In genomic region chr12:112183591-112184021, GRCh38 we compare ENCODE assay signal across 15 cellular contexts. TPM values are rescaled to one million over a fixed set of nuclear protein-coding genes. Genes with fewer than 3 reads are reported as not detected.
DNase-seq lines count a peak whose midpoint lies in the region; ATAC-seq and TF ChIP-seq lines count a peak whose summit lies in the region.
"Had no signal": no experiment of that assay in that cellular context is flagged by ENCODE, and none has a peak within 500 bp of the region (broad histone marks: within the 10 kb centered on the region; RNA-seq: fewer than 3 reads in every experiment).

No MANE protein-coding gene starts in this region.

- TF ChIP-seq EP300 in sigmoid colon (IDR thresholded peaks at IDR 0.05) = no peak

- no peaks in the 10 kb centered on the region for H3K27me3 ChIP-seq in sigmoid colon
- H3K27me3 ChIP-seq in CD8-positive, alpha-beta memory T cell (ENCODE audit: insufficient read depth, low read length, poor library complexity, severe bottlenecking) = no peaks in the 10 kb centered on the region

- no peak for TF ChIP-seq POLR2A in sigmoid colon (IDR thresholded peaks at IDR 0.05)

- 87 to 91% methylated on average over 7 of the region's 7 CpGs for WGBS in sigmoid colon, 2 donors

- intact Hi-C loops in sigmoid colon (cut with DNase I) = no loop called here

- peak overlapping the region in 2 of 8 donors; percentile 63 to 80 for H3K27ac Mint-ChIP-seq in CD8-positive, alpha-beta memory T cell
- H3K27ac Mint-ChIP-seq: CD4-positive, alpha-beta T cell had no signal

- POLR2A ChIA-PET in CD8-positive, alpha-beta memory T cell (lab: Charles Lee) = no interaction called here

- no peak for DNase-seq in sigmoid colon
- no peak for DNase-seq in CD8-positive, alpha-beta memory T cell
- no peak for DNase-seq in DMS79 treated with DMSO at 0.1 percent for 48 hours (lab: John Stamatoyannopoulos, UW)
- DNase-seq in NCI-H2029 (lab: John Stamatoyannopoulos, UW) = no peak
- DNase-seq: activated CD4-positive, alpha-beta T cell treated with anti-CD3 and anti-CD28 coated beads, Interleukin-2, amount 50 U/mL, for 1 hour; CD4-positive, alpha-beta T cell; GF-D8; MV-4-11; NCI-H2227 treated with DMSO at 0.1 percent for 48 hours; T-helper 1 cell had no signal

- peaks cover 0 to 7% (median 0%) of the 10 kb centered on the region in 4 donors for H3K4me1 ChIP-seq in sigmoid colon
- H3K4me1 ChIP-seq in CD8-positive, alpha-beta memory T cell (ENCODE audit: insufficient read depth, low read length) = no peaks in the 10 kb centered on the region

- CTCF ChIA-PET in CD8-positive, alpha-beta memory T cell (lab: Charles Lee) = no interaction called here

- TF ChIP-seq CTCF in sigmoid colon (IDR thresholded peaks at IDR 0.05) = no peak

- H3K27ac ChIP-seq in cingulate gyrus (ENCODE audit: low read depth, low read length) (peak overlapping the region; percentile 98), sigmoid colon (peak overlapping the region in 3 of 4 donors; percentile 0 to 41 (median 18))
- H3K27ac ChIP-seq in CD8-positive, alpha-beta memory T cell (ENCODE audit: low read depth, low read length) = no peak overlapping the region

- ATAC-seq in GM18511 (IDR thresholded peaks at IDR 0.05; ENCODE audit: unreplicated experiment) (peak; percentile 28), HG02588 (IDR thresholded peaks at IDR 0.05; ENCODE audit: unreplicated experiment) (peak; percentile 6)

- peaks cover 0 to 3% (median 0%) of the 10 kb centered on the region in 3 donors for H3K4me1 Mint-ChIP-seq in CD8-positive, alpha-beta memory T cell

- H3K9me3 ChIP-seq in sigmoid colon = no peaks in the 10 kb centered on the region
- no peaks in the 10 kb centered on the region for H3K9me3 ChIP-seq in CD8-positive, alpha-beta memory T cell (ENCODE audit: low read length)

- no peaks in the 10 kb centered on the region for H3K9me3 Mint-ChIP-seq in CD8-positive, alpha-beta memory T cell
- H3K9me3 Mint-ChIP-seq: CD4-positive, alpha-beta T cell had no signal

- H3K27me3 Mint-ChIP-seq in CD8-positive, alpha-beta memory T cell = no peaks in the 10 kb centered on the region
- H3K27me3 Mint-ChIP-seq: activated naive CD8-positive, alpha-beta T cell; CD4-positive, alpha-beta T cell had no signal

- H3K4me3 ChIP-seq in sigmoid colon = no peak overlapping the region
- H3K4me3 ChIP-seq in CD8-positive, alpha-beta memory T cell (ENCODE audit: low read length) = no peak overlapping the region
- H3K4me3 ChIP-seq: coronary artery had no signal

- H3K36me3 Mint-ChIP-seq in CD8-positive, alpha-beta memory T cell = peaks cover 0 to 64% (median 15%) of the 10 kb centered on the region in 3 donors
- H3K36me3 Mint-ChIP-seq: activated naive CD8-positive, alpha-beta T cell had no signal

- H3K36me3 ChIP-seq in sigmoid colon = peaks cover 14 to 86% (median 34%) of the 10 kb centered on the region in 4 donors
- peaks cover 6% of the 10 kb centered on the region for H3K36me3 ChIP-seq in CD8-positive, alpha-beta memory T cell (ENCODE audit: insufficient read depth, low read length)

- H3K4me3 Mint-ChIP-seq in CD8-positive, alpha-beta memory T cell = no peak overlapping the region
- H3K4me3 Mint-ChIP-seq: activated naive CD8-positive, alpha-beta T cell; CD4-positive, alpha-beta T cell had no signal

RNA-seq across cellular contexts. Expression of gene TRAFD1, which starts 58.2 kb away (rescaled TPM):
- total RNA-seq in sigmoid colon = 10 to 100 TPM; 42.1 to 90.8 (median 74.7) TPM
- polyA plus RNA-seq in sigmoid colon = 10 to 100 TPM; 17.4 to 42.1 (median 17.6) TPM
- total RNA-seq in CD8-positive, alpha-beta memory T cell = 10 to 100 TPM; 34.5 TPM
- 55.6 TPM for polyA plus RNA-seq in CD8-positive, alpha-beta memory T cell
